28 cellular contexts compared by ENCODE assay signal in genomic region chr3:58752168-58752567, GRCh38.
"Had no signal": no experiment of that assay in that cellular context is flagged by ENCODE, and none has a peak within 500 bp of the region (broad histone marks: within the 10 kb centered on the region; RNA-seq: fewer than 3 reads in every experiment).

No MANE protein-coding gene starts in this region.

- H3K9me3 ChIP-seq: adrenal gland, body of pancreas, colonic mucosa, esophagus squamous epithelium, heart left ventricle had no signal

- H3K4me1 ChIP-seq: adrenal gland, body of pancreas, colonic mucosa, esophagus squamous epithelium, heart left ventricle had no signal

- DNase-seq: activated CD4-positive, alpha-beta memory T cell treated with anti-CD3 and anti-CD28 coated beads for 36 hours; activated CD4-positive, alpha-beta T cell treated with anti-CD3 and anti-CD28 coated beads for 36 hours; activated CD4-positive, alpha-beta T cell treated with anti-CD3 and anti-CD28 coated beads, Interleukin-2, amount 10 ng/mL, durations not matched to agents 24 days and 14 days; activated CD4-positive, CD25-positive, alpha-beta regulatory T cell; activated CD4-positive, CD25-positive, alpha-beta regulatory T cell treated with anti-CD3 and anti-CD28 coated beads, Interleukin-2, amount 50 U/mL, for 72 hours; activated CD8-positive, alpha-beta memory T cell treated with anti-CD3 and anti-CD28 coated beads, Interleukin-2, amount 10 ng/mL, durations not matched to agents 7 days and 5 days; activated CD8-positive, alpha-beta memory T cell treated with anti-CD3 and anti-CD28 coated beads, Interleukin-2, amount 50 U/mL, for 4 hours; activated CD8-positive, alpha-beta T cell treated with anti-CD3 and anti-CD28 coated beads, Interleukin-2, amount 10 ng/mL, durations not matched to agents 7 days and 5 days; activated effector memory CD4-positive, alpha-beta T cell treated with anti-CD3 and anti-CD28 coated beads, Interleukin-2, amount 50 U/mL, for 16 hours; activated naive CD4-positive, alpha-beta T cell treated with anti-CD3 and anti-CD28 coated beads for 36 hours; activated naive CD8-positive, alpha-beta T cell treated with anti-CD3 and anti-CD28 coated beads for 36 hours; activated naive CD8-positive, alpha-beta T cell treated with anti-CD3 and anti-CD28 coated beads, Interleukin-2, amount 50 U/mL, for 24 hours; activated T-cell treated with anti-CD3 and anti-CD28 coated beads, Interleukin-2, amount 50 U/mL, for 1 hour; activated T-cell treated with anti-CD3 and anti-CD28 coated beads, Interleukin-2, amount 50 U/mL, for 48 hours; adrenal gland; amygdala; aorta; body of pancreas; colonic mucosa; effector CD8-positive, alpha-beta T cell; esophagus squamous epithelium; glutamatergic neuron; heart left ventricle; T-helper 2 cell had no signal

- H3K36me3 ChIP-seq: adrenal gland, colonic mucosa, esophagus squamous epithelium, heart left ventricle had no signal

- FAIRE-seq: endometrium, endothelial cell of umbilical vein, frontal cortex had no signal

- H3K27me3 ChIP-seq: adrenal gland, body of pancreas, colonic mucosa, esophagus squamous epithelium, heart left ventricle had no signal

- ATAC-seq: activated CD4-positive, alpha-beta T cell treated with anti-CD3 and anti-CD28 coated beads for 36 hours; activated CD8-positive, alpha-beta memory T cell treated with anti-CD3 and anti-CD28 coated beads, Interleukin-2, amount 10 ng/mL, durations not matched to agents 7 days and 5 days; activated CD8-positive, alpha-beta T cell treated with anti-CD3 and anti-CD28 coated beads, Interleukin-2, amount 10 ng/mL, durations not matched to agents 7 days and 5 days; activated naive CD8-positive, alpha-beta T cell treated with anti-CD3 and anti-CD28 coated beads, Interleukin-2, amount 50 U/mL, for 24 hours; body of pancreas; heart left ventricle had no signal

- H3K27ac ChIP-seq: adrenal gland, body of pancreas, colonic mucosa, epithelial cell of prostate, esophagus squamous epithelium, heart left ventricle had no signal

- H3K4me3 ChIP-seq: adrenal gland, body of pancreas, colonic mucosa, esophagus squamous epithelium, heart left ventricle had no signal
